ENCODE assay signal across 8 cellular contexts in genomic region chr19:8580710-8581281, GRCh38. TPM values are rescaled to one million over a fixed set of nuclear protein-coding genes. Genes with fewer than 3 reads are reported as not detected.
DNase-seq lines count a peak whose midpoint lies in the region; ATAC-seq and TF ChIP-seq lines count a peak whose summit lies in the region.

No MANE protein-coding gene starts in this region.

- peak; percentile 90 to 98 (median 97) for TF ChIP-seq CTCF in prostate gland (IDR thresholded peaks at IDR 0.05)

- intact Hi-C loops in Right ventricle myocardium inferior (cut with DNase I): loop anchor here (2.0 kb wide), 1 partner anchor 60 kb away; no protein-coding TSS in a partner anchor
- intact Hi-C loops in prostate gland (cut with DNase I): no loop called here

- peaks cover 17% of the 10 kb centered on the region for H3K36me3 Mint-ChIP-seq in activated naive CD4-positive, alpha-beta T cell treated with anti-CD3 and anti-CD28 coated beads, Interleukin-2, amount 10 ng/mL, durations not matched to agents 7 days and 5 days

- H3K9me3 ChIP-seq in prostate gland: no peaks in the 10 kb centered on the region

- CTCF ChIA-PET in activated naive CD4-positive, alpha-beta T cell treated with anti-CD3 and anti-CD28 coated beads, Interleukin-2, amount 10 ng/mL, durations not matched to agents 7 days and 5 days (lab: Charles Lee): interaction anchor here (0.6 to 6.4 kb wide), 30 partner anchors 11 to 280 kb away, joined by 3 to 82 read pairs (median 4); partner anchors contain the start of gene ZNF414

- WGBS in prostate gland: 4% methylated on average over 21 of the region's 21 CpGs

- no peaks in the 10 kb centered on the region for H3K27me3 ChIP-seq in prostate gland (replicated peaks; ENCODE audit: insufficient read depth)

- H3K27me3 Mint-ChIP-seq in activated naive CD4-positive, alpha-beta T cell treated with anti-CD3 and anti-CD28 coated beads, Interleukin-2, amount 10 ng/mL, durations not matched to agents 7 days and 5 days: peaks cover 7% of the 10 kb centered on the region

- no peak overlapping the region for H3K4me3 Mint-ChIP-seq in activated naive CD4-positive, alpha-beta T cell treated with anti-CD3 and anti-CD28 coated beads, Interleukin-2, amount 10 ng/mL, durations not matched to agents 7 days and 5 days

- H3K36me3 ChIP-seq in prostate gland: no peaks in the 10 kb centered on the region

- H3K4me1 ChIP-seq in prostate gland (replicated peaks): no peaks in the 10 kb centered on the region

- ATAC-seq in Right ventricle myocardium inferior (peak; percentile 75), HG03196 (IDR thresholded peaks at IDR 0.05; ENCODE audit: unreplicated experiment) (no peak)

- no peak overlapping the region for H3K4me3 ChIP-seq in prostate gland

- DNase-seq in DMS 273 (lab: John Stamatoyannopoulos, UW; ENCODE audit: unreplicated experiment): peak; percentile 87
- no peak for DNase-seq in DMS 273 treated with DMSO at 0.1 percent for 48 hours (lab: John Stamatoyannopoulos, UW)
- DNase-seq in LHCN-M2 (ENCODE audit: low read depth): peak; percentile 57
- DNase-seq in SKM-1 treated with dmso at 0.1 percent for 144 hours (lab: John Stamatoyannopoulos, UW; ENCODE audit: unreplicated experiment): peak; percentile 83
- peak; percentile 89 for DNase-seq in activated naive CD4-positive, alpha-beta T cell treated with anti-CD3 and anti-CD28 coated beads, Interleukin-2, amount 10 ng/mL, durations not matched to agents 7 days and 5 days
- DNase-seq in Right ventricle myocardium inferior (ENCODE audit: missing footprints): peak; percentile 90
- peak; percentile 41 for DNase-seq in prostate gland (ENCODE audit: low spot score)

- H3K27ac ChIP-seq in prostate gland: no peak overlapping the region

- H3K4me1 Mint-ChIP-seq in activated naive CD4-positive, alpha-beta T cell treated with anti-CD3 and anti-CD28 coated beads, Interleukin-2, amount 10 ng/mL, durations not matched to agents 7 days and 5 days: peaks cover 45% of the 10 kb centered on the region

- H3K9me3 Mint-ChIP-seq in activated naive CD4-positive, alpha-beta T cell treated with anti-CD3 and anti-CD28 coated beads, Interleukin-2, amount 10 ng/mL, durations not matched to agents 7 days and 5 days: no peaks in the 10 kb centered on the region

- TF ChIP-seq POLR2A in prostate gland (IDR thresholded peaks at IDR 0.05): no peak

- H3K27ac Mint-ChIP-seq in activated naive CD4-positive, alpha-beta T cell treated with anti-CD3 and anti-CD28 coated beads, Interleukin-2, amount 10 ng/mL, durations not matched to agents 7 days and 5 days: no peak overlapping the region

RNA-seq across cellular contexts. Expression of gene MYO1F, which starts 3.6 kb away (rescaled TPM):
- total RNA-seq in LHCN-M2 (2014; rRNA removed): 0.11 and 0.13 TPM in 2 replicates
- polyA plus RNA-seq in LHCN-M2 (2012): 0.84 TPM
- total RNA-seq in Right ventricle myocardium inferior: 9.3 TPM
- total RNA-seq in prostate gland: 1 to 10 TPM; 6.1 to 9.4 TPM

RNA-seq across cellular contexts. Expression of gene ADAMTS10, which starts 29.7 kb away (rescaled TPM):
- 0.06 and 0.46 TPM in 2 replicates for total RNA-seq in LHCN-M2 (2014; rRNA removed)
- polyA plus RNA-seq in LHCN-M2 (2012): 0.23 TPM
- total RNA-seq in Right ventricle myocardium inferior: 10.0 TPM
- total RNA-seq in prostate gland: 10 to 100 TPM in 1 of 2 donors, 1 to 10 TPM in 1; 9.7 to 48.1 TPM

RNA-seq across cellular contexts. Expression of gene NFILZ, which starts 49.6 kb away (rescaled TPM):
- total RNA-seq in LHCN-M2 (2014; rRNA removed) (not detected in 2 replicates), Right ventricle myocardium inferior (not detected), prostate gland (not detected)
- polyA plus RNA-seq in LHCN-M2 (2012): not detected
